1 cellular context compared by ENCODE assay signal in genomic region chr5:34915139-34915855, GRCh38.
TF ChIP-seq lines count a peak whose summit lies in the region.

Gene BRIX1, plus strand, starts transcription at chr5:34915711. Its CDS starts 28 bp downstream, at chr5:34915739.
Gene RAD1, minus strand, starts transcription at chr5:34915504. Its CDS starts 612 bp downstream, at chr5:34914892.

TF ChIP-seq in K562, 482 proteins besides CTCF, POLR2A, EP300 and RAD21 (continued from another document and continues in another):
- TF ChIP-seq SIX5 (IDR thresholded peaks at IDR 0.05; ENCODE audit: borderline replicate concordance in 1 of 2, insufficient read depth in 1 of 2, low read depth in 1 of 2, low read length in 2 of 2) (peak in 1 of 2 experiments; percentile 20; a peak in 1 of 4 replicates), E2F1 (CRISPR knock-in tag; IDR thresholded peaks at IDR 0.05) (0 out of 2 replicates have a peak, but pooled peaks have one; percentile 39), ZNF561 (CRISPR knock-in tag; conservative IDR thresholded peaks at IDR 0.05) (no peak), ELK3 (CRISPR knock-in tag; IDR thresholded peaks at IDR 0.05) (no peak), NFXL1 (CRISPR knock-in tag; IDR thresholded peaks at IDR 0.05) (no peak), MECOM (CRISPR knock-in tag; IDR thresholded peaks at IDR 0.05) (no peak), KLF10 (CRISPR knock-in tag; IDR thresholded peaks at IDR 0.05) (no peak), ZC3H8 (IDR thresholded peaks at IDR 0.05) (no peak), ETS1 (conservative IDR thresholded peaks at IDR 0.05; ENCODE audit: control insufficient read depth, low read depth, low read length) (peak; percentile 87), NCOR1 (IDR thresholded peaks at IDR 0.05) (peak; percentile 59), ZNF239 (CRISPR knock-in tag; IDR thresholded peaks at IDR 0.05) (no peak; the same call in 1 of the 2 replicates), HLTF (IDR thresholded peaks at IDR 0.05) (no peak; the same call in 1 of the 2 replicates), SRSF9 (IDR thresholded peaks at IDR 0.05; ENCODE audit: borderline replicate concordance, low read depth, low read length) (no peak), ELF2 (CRISPR knock-in tag; IDR thresholded peaks at IDR 0.05) (peak; percentile 69; the same call in 1 of the 2 replicates), TFAP4 (CRISPR knock-in tag; IDR thresholded peaks at IDR 0.05; ENCODE audit: borderline replicate concordance) (peak; percentile 90), FUS (optimal IDR thresholded peaks at IDR 0.05; ENCODE audit: low read depth, low read length) (no peak), ZNF324 (CRISPR knock-in tag; IDR thresholded peaks at IDR 0.05) (no peak), PPARD (CRISPR knock-in tag; IDR thresholded peaks at IDR 0.05) (no peak), ZNF583 (CRISPR knock-in tag; IDR thresholded peaks at IDR 0.05) (no peak), SIN3A (IDR thresholded peaks at IDR 0.05; ENCODE audit: borderline replicate concordance in 2 of 2, control insufficient read depth in 1 of 2, low read depth in 2 of 2, low read length in 2 of 2) (peak in 1 of 2 experiments; percentile 84; a peak in 3 of 4 replicates), HNRNPLL (IDR thresholded peaks at IDR 0.05; ENCODE audit: low read depth, low read length, poor library complexity, severe bottlenecking) (peak; percentile 60), ZNF217 (CRISPR knock-in tag; IDR thresholded peaks at IDR 0.05) (no peak), KHSRP (IDR thresholded peaks at IDR 0.05) (no peak), ARNT (IDR thresholded peaks at IDR 0.05) (peak; percentile 28 to 65; a peak in 2 of 4 replicates), ZNF76 (CRISPR knock-in tag; IDR thresholded peaks at IDR 0.05; ENCODE audit: borderline replicate concordance) (no peak), ZNF232 (CRISPR knock-in tag; IDR thresholded peaks at IDR 0.05) (no peak; the same call in 1 of the 2 replicates), RBM39 (optimal IDR thresholded peaks at IDR 0.05; ENCODE audit: low read depth, low read length) (peak; percentile 57), MXI1 (IDR thresholded peaks at IDR 0.05; ENCODE audit: low read depth, low read length) (peak; percentile 78), RBFOX2 (IDR thresholded peaks at IDR 0.05; ENCODE audit: low read depth, low read length) (peak; percentile 99), DDX20 (tag; IDR thresholded peaks at IDR 0.05; ENCODE audit: low read depth) (no peak), CHD2 (IDR thresholded peaks at IDR 0.05; ENCODE audit: low read depth, low read length) (0 out of 2 replicates have a peak, but pooled peaks have one; percentile 5), DACH1 (IDR thresholded peaks at IDR 0.05; ENCODE audit: partially characterized antibody) (no peak), ESRRB (CRISPR knock-in tag; IDR thresholded peaks at IDR 0.05; ENCODE audit: borderline replicate concordance) (no peak), CEBPG (CRISPR knock-in tag; IDR thresholded peaks at IDR 0.05) (no peak), CEBPG (tag; conservative IDR thresholded peaks at IDR 0.05 in 1 of 2, IDR thresholded peaks at IDR 0.05 in 1 of 2) (no peak), FOS (IDR thresholded peaks at IDR 0.05; ENCODE audit: extremely low read depth, insufficient read length) (no peak)
- TF ChIP-seq, protein P1, sequence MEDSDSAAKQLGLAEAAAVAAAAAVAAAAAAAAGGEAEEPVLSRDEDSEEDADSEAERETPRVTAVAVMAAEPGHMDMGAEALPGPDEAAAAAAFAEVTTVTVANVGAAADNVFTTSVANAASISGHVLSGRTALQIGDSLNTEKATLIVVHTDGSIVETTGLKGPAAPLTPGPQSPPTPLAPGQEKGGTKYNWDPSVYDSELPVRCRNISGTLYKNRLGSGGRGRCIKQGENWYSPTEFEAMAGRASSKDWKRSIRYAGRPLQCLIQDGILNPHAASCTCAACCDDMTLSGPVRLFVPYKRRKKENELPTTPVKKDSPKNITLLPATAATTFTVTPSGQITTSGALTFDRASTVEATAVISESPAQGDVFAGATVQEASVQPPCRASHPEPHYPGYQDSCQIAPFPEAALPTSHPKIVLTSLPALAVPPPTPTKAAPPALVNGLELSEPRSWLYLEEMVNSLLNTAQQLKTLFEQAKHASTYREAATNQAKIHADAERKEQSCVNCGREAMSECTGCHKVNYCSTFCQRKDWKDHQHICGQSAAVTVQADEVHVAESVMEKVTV (CRISPR knock-in tag; IDR thresholded peaks at IDR 0.05), result no peak
- TF ChIP-seq, protein P2, sequence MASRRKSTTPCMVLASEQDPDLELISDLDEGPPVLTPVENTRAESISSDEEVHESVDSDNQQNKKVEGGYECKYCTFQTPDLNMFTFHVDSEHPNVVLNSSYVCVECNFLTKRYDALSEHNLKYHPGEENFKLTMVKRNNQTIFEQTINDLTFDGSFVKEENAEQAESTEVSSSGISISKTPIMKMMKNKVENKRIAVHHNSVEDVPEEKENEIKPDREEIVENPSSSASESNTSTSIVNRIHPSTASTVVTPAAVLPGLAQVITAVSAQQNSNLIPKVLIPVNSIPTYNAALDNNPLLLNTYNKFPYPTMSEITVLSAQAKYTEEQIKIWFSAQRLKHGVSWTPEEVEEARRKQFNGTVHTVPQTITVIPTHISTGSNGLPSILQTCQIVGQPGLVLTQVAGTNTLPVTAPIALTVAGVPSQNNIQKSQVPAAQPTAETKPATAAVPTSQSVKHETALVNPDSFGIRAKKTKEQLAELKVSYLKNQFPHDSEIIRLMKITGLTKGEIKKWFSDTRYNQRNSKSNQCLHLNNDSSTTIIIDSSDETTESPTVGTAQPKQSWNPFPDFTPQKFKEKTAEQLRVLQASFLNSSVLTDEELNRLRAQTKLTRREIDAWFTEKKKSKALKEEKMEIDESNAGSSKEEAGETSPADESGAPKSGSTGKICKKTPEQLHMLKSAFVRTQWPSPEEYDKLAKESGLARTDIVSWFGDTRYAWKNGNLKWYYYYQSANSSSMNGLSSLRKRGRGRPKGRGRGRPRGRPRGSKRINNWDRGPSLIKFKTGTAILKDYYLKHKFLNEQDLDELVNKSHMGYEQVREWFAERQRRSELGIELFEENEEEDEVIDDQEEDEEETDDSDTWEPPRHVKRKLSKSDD (conservative IDR thresholded peaks at IDR 0.05; ENCODE audit: low read length), result no peak
- TF ChIP-seq, protein P3, sequence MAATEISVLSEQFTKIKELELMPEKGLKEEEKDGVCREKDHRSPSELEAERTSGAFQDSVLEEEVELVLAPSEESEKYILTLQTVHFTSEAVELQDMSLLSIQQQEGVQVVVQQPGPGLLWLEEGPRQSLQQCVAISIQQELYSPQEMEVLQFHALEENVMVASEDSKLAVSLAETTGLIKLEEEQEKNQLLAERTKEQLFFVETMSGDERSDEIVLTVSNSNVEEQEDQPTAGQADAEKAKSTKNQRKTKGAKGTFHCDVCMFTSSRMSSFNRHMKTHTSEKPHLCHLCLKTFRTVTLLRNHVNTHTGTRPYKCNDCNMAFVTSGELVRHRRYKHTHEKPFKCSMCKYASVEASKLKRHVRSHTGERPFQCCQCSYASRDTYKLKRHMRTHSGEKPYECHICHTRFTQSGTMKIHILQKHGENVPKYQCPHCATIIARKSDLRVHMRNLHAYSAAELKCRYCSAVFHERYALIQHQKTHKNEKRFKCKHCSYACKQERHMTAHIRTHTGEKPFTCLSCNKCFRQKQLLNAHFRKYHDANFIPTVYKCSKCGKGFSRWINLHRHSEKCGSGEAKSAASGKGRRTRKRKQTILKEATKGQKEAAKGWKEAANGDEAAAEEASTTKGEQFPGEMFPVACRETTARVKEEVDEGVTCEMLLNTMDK (IDR thresholded peaks at IDR 0.05; ENCODE audit: borderline replicate concordance, insufficient read depth, low read depth, low read length, poor library complexity, severe bottlenecking), result no peak
- TF ChIP-seq, protein P4, sequence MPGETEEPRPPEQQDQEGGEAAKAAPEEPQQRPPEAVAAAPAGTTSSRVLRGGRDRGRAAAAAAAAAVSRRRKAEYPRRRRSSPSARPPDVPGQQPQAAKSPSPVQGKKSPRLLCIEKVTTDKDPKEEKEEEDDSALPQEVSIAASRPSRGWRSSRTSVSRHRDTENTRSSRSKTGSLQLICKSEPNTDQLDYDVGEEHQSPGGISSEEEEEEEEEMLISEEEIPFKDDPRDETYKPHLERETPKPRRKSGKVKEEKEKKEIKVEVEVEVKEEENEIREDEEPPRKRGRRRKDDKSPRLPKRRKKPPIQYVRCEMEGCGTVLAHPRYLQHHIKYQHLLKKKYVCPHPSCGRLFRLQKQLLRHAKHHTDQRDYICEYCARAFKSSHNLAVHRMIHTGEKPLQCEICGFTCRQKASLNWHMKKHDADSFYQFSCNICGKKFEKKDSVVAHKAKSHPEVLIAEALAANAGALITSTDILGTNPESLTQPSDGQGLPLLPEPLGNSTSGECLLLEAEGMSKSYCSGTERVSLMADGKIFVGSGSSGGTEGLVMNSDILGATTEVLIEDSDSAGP (CRISPR knock-in tag; IDR thresholded peaks at IDR 0.05), result no peak
- TF ChIP-seq, protein P5, sequence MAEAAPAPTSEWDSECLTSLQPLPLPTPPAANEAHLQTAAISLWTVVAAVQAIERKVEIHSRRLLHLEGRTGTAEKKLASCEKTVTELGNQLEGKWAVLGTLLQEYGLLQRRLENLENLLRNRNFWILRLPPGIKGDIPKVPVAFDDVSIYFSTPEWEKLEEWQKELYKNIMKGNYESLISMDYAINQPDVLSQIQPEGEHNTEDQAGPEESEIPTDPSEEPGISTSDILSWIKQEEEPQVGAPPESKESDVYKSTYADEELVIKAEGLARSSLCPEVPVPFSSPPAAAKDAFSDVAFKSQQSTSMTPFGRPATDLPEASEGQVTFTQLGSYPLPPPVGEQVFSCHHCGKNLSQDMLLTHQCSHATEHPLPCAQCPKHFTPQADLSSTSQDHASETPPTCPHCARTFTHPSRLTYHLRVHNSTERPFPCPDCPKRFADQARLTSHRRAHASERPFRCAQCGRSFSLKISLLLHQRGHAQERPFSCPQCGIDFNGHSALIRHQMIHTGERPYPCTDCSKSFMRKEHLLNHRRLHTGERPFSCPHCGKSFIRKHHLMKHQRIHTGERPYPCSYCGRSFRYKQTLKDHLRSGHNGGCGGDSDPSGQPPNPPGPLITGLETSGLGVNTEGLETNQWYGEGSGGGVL (CRISPR knock-in tag; IDR thresholded peaks at IDR 0.05), result no peak
- TF ChIP-seq, protein P6, sequence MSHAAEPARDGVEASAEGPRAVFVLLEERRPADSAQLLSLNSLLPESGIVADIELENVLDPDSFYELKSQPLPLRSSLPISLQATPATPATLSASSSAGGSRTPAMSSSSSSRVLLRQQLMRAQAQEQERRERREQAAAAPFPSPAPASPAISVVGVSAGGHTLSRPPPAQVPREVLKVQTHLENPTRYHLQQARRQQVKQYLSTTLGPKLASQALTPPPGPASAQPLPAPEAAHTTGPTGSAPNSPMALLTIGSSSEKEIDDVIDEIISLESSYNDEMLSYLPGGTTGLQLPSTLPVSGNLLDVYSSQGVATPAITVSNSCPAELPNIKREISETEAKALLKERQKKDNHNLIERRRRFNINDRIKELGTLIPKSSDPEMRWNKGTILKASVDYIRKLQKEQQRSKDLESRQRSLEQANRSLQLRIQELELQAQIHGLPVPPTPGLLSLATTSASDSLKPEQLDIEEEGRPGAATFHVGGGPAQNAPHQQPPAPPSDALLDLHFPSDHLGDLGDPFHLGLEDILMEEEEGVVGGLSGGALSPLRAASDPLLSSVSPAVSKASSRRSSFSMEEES (CRISPR knock-in tag; IDR thresholded peaks at IDR 0.05), result no peak
- TF ChIP-seq, protein P7, sequence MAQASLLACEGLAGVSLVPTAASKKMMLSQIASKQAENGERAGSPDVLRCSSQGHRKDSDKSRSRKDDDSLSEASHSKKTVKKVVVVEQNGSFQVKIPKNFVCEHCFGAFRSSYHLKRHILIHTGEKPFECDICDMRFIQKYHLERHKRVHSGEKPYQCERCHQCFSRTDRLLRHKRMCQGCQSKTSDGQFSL (CRISPR knock-in tag; IDR thresholded peaks at IDR 0.05), result no peak
- TF ChIP-seq, protein P7 (tag; IDR thresholded peaks at IDR 0.05), result no peak
- TF ChIP-seq, protein P8, sequence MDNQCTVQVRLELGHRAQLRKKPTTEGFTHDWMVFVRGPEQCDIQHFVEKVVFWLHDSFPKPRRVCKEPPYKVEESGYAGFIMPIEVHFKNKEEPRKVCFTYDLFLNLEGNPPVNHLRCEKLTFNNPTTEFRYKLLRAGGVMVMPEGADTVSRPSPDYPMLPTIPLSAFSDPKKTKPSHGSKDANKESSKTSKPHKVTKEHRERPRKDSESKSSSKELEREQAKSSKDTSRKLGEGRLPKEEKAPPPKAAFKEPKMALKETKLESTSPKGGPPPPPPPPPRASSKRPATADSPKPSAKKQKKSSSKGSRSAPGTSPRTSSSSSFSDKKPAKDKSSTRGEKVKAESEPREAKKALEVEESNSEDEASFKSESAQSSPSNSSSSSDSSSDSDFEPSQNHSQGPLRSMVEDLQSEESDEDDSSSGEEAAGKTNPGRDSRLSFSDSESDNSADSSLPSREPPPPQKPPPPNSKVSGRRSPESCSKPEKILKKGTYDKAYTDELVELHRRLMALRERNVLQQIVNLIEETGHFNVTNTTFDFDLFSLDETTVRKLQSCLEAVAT (IDR thresholded peaks at IDR 0.05), result peak; percentile 74 to 96; a peak in 3 of 4 replicates
